In genomic region chr20:33897313-33897912, GRCh38 we compare ENCODE assay signal across 1 cellular context.
TF ChIP-seq lines count a peak whose summit lies in the region.

No MANE protein-coding gene starts in this region.

TF ChIP-seq in IMR-90, 13 proteins besides CTCF, POLR2A, EP300 and RAD21 (continued from another document):
- TF ChIP-seq RFX5 (IDR thresholded peaks at IDR 0.05; ENCODE audit: low read depth, low read length): no peak
- TF ChIP-seq CHD1 (IDR thresholded peaks at IDR 0.05; ENCODE audit: low read depth, low read length): no peak
- TF ChIP-seq MXI1 (IDR thresholded peaks at IDR 0.05; ENCODE audit: borderline replicate concordance, low read depth, low read length): no peak
- TF ChIP-seq FOS (IDR thresholded peaks at IDR 0.05; ENCODE audit: low read depth, low read length): no peak
- TF ChIP-seq MAFK (IDR thresholded peaks at IDR 0.05; ENCODE audit: low read depth, low read length): no peak
- TF ChIP-seq BHLHE40 (IDR thresholded peaks at IDR 0.05; ENCODE audit: low read depth, low read length): no peak
- no peak for TF ChIP-seq CEBPB (IDR thresholded peaks at IDR 0.05; ENCODE audit: low read depth, low read length)
- TF ChIP-seq, protein P1, sequence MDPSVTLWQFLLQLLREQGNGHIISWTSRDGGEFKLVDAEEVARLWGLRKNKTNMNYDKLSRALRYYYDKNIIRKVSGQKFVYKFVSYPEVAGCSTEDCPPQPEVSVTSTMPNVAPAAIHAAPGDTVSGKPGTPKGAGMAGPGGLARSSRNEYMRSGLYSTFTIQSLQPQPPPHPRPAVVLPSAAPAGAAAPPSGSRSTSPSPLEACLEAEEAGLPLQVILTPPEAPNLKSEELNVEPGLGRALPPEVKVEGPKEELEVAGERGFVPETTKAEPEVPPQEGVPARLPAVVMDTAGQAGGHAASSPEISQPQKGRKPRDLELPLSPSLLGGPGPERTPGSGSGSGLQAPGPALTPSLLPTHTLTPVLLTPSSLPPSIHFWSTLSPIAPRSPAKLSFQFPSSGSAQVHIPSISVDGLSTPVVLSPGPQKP (IDR thresholded peaks at IDR 0.05; ENCODE audit: borderline replicate concordance, low read depth, low read length): no peak
- TF ChIP-seq SMC3 (IDR thresholded peaks at IDR 0.05; ENCODE audit: low read depth, low read length): no peak
- no peak for TF ChIP-seq NFE2L2 (IDR thresholded peaks at IDR 0.05; ENCODE audit: low read depth, low read length)
